In the genomic region with DNA sequence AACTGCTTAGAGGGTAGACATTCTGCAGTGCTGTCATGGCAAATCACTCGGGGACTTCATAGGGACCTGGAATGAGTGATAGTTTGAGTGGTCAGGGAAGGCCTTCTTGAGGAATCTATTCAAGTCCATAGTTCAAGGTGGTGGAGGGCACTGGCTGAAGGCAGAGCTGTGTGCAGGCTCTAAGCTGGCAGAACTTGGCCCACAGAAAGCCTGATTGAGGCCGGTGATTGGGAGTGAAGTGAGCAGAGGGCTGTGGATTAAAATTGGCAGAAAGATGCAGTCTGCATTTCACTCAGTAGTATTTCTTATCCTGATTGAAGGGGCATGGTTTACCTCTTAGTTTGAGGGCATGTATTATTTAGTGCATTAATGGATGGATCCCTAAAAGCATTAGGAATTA, we compare ENCODE assay signal across 17 cellular contexts. TPM values are rescaled to one million over a fixed set of nuclear protein-coding genes. Genes with fewer than 3 reads are reported as not detected.
DNase-seq lines count a peak whose midpoint lies in the region; ATAC-seq and TF ChIP-seq lines count a peak whose summit lies in the region.
"Had no signal": no experiment of that assay in that cellular context is flagged by ENCODE, and none has a peak within 500 bp of the region (broad histone marks: within the 10 kb centered on the region; RNA-seq: fewer than 3 reads in every experiment).

No MANE protein-coding gene starts in this region.

- H3K27ac Mint-ChIP-seq in Calu3 (ENCODE audit: unreplicated experiment) (peak overlapping the region; percentile 79), immature natural killer cell (peak overlapping the region; percentile 31 to 73 (median 62))
- H3K27ac Mint-ChIP-seq: activated CD4-positive, alpha-beta memory T cell treated with anti-CD3 and anti-CD28 coated beads, Interleukin-2, amount 10 ng/mL, durations not matched to agents 7 days and 5 days; activated T-helper 2 cell treated with anti-CD3 and anti-CD28 coated beads, Interferon-gamma antibody, Interleukin-2, Interleukin-4, amounts not matched to agents 10 μg/mL and 5 μg/mL and 100 μg/mL, durations not matched to agents 14 hours and 24 hours and 36 hours had no signal

- H3K9me3 ChIP-seq in PC-9 (ENCODE audit: insufficient read depth, low read depth) (no peaks in the 10 kb centered on the region), prostate gland (no peaks in the 10 kb centered on the region)

- POLR2A ChIA-PET in PC-9 (lab: Charles Lee; ENCODE audit: unreplicated experiment), result interaction anchor here (0.6 kb wide), 1 partner anchor 1578 kb away, joined by 4 read pairs; no protein-coding TSS in a partner anchor

- CTCF ChIA-PET in Calu3 (lab: Charles Lee), result no interaction called here
- CTCF ChIA-PET in PC-9 (lab: Charles Lee), result no interaction called here

- H3K9me3 Mint-ChIP-seq in Calu3 (ENCODE audit: low read depth, unreplicated experiment), result no peaks in the 10 kb centered on the region
- no peaks in the 10 kb centered on the region for H3K9me3 Mint-ChIP-seq in immature natural killer cell
- H3K9me3 Mint-ChIP-seq: activated CD4-positive, alpha-beta memory T cell treated with anti-CD3 and anti-CD28 coated beads, Interleukin-2, amount 10 ng/mL, durations not matched to agents 7 days and 5 days; activated T-helper 2 cell treated with anti-CD3 and anti-CD28 coated beads, Interferon-gamma antibody, Interleukin-2, Interleukin-4, amounts not matched to agents 10 μg/mL and 5 μg/mL and 100 μg/mL, durations not matched to agents 14 hours and 24 hours and 36 hours had no signal

- H2AFZ ChIP-seq in PC-9, result no peak overlapping the region

- peaks cover 66% of the 10 kb centered on the region for H3K79me2 ChIP-seq in PC-9 (ENCODE audit: low read depth)

- TF ChIP-seq CTCF in Calu3 (IDR thresholded peaks at IDR 0.05; ENCODE audit: unreplicated experiment) (no peak), PC-9 (conservative IDR thresholded peaks at IDR 0.05) (no peak), prostate gland (IDR thresholded peaks at IDR 0.05) (no peak)

- no peaks in the 10 kb centered on the region for H3K36me3 ChIP-seq in PC-9 (ENCODE audit: low read depth)
- H3K36me3 ChIP-seq in prostate gland, result no peaks in the 10 kb centered on the region
- H3K36me3 ChIP-seq: heart right ventricle had no signal

- H3K27me3 ChIP-seq in PC-9 (ENCODE audit: insufficient read depth, low read depth) (no peaks in the 10 kb centered on the region), prostate gland (replicated peaks; ENCODE audit: insufficient read depth) (no peaks in the 10 kb centered on the region)
- H3K27me3 ChIP-seq: heart right ventricle, SJSA1 had no signal

- H3K9me2 ChIP-seq in PC-9 (ENCODE audit: insufficient read depth), result peaks cover 4% of the 10 kb centered on the region; the same call in 1 of the 2 replicates

- H3K4me3 Mint-ChIP-seq in Calu3 (ENCODE audit: low read depth, unreplicated experiment) (peak overlapping the region; percentile 74), immature natural killer cell (no peak overlapping the region)
- H3K4me3 Mint-ChIP-seq: activated CD4-positive, alpha-beta memory T cell treated with anti-CD3 and anti-CD28 coated beads, Interleukin-2, amount 10 ng/mL, durations not matched to agents 7 days and 5 days had no signal

- peaks cover 33% of the 10 kb centered on the region for H3K4me1 Mint-ChIP-seq in Calu3 (ENCODE audit: low read depth, unreplicated experiment)
- H3K4me1 Mint-ChIP-seq in immature natural killer cell, result peaks cover 50 to 76% of the 10 kb centered on the region in 2 donors

- DNase-seq in Calu3, result no peak
- no peak for DNase-seq in PC-9
- DNase-seq in immature natural killer cell, result no peak
- DNase-seq in prostate gland (ENCODE audit: low spot score), result no peak
- DNase-seq in EL, result no peak
- no peak for DNase-seq in kidney tubule cell (ENCODE audit: low spot score)
- DNase-seq: activated CD4-positive, alpha-beta memory T cell treated with anti-CD3 and anti-CD28 coated beads, Interleukin-2, amount 10 ng/mL, durations not matched to agents 7 days and 5 days; aorta; cortex of kidney; GDM1; heart right ventricle; Kasumi-1; NCI-H1436; stimulated activated naive CD4-positive, alpha-beta T cell treated with Interleukin-2 at 50 U/mL for 16 hours had no signal

- no peaks in the 10 kb centered on the region for H3K27me3 Mint-ChIP-seq in Calu3 (ENCODE audit: unreplicated experiment)
- H3K27me3 Mint-ChIP-seq in immature natural killer cell (ENCODE audit: low read depth in 3 of 3), result peaks cover 0 to 7% (median 0%) of the 10 kb centered on the region in 3 donors
- H3K27me3 Mint-ChIP-seq: activated CD4-positive, alpha-beta memory T cell treated with anti-CD3 and anti-CD28 coated beads, Interleukin-2, amount 10 ng/mL, durations not matched to agents 7 days and 5 days had no signal

- 48% methylated on average over 2 of the region's 2 CpGs for WGBS in prostate gland

- H4K20me1 ChIP-seq in PC-9 (ENCODE audit: insufficient read depth), result no peaks in the 10 kb centered on the region

- no peak for TF ChIP-seq POLR2A in prostate gland (IDR thresholded peaks at IDR 0.05)

- intact Hi-C loops in Calu3 (cut with micrococcal nuclease; ENCODE audit: unreplicated experiment), result loop anchor here (10.0 kb wide), 1 partner anchor 225 kb away; no protein-coding TSS in a partner anchor
- intact Hi-C loops in PC-9 (cut with micrococcal nuclease; ENCODE audit: unreplicated experiment), result loop anchor here (1.0 to 2.0 kb wide), 4 partner anchors 32 to 113 kb away; no protein-coding TSS in a partner anchor
- intact Hi-C loops in prostate gland (cut with DNase I), result no loop called here

- peak overlapping the region; percentile 94 for H3K4me2 ChIP-seq in PC-9

- H3F3A ChIP-seq in PC-9 (ENCODE audit: insufficient read depth, low read depth), result peaks cover 17% of the 10 kb centered on the region

- H3K4me1 ChIP-seq in PC-9 (replicated peaks; ENCODE audit: insufficient read depth), result peaks cover 35% of the 10 kb centered on the region
- peaks cover 6% of the 10 kb centered on the region for H3K4me1 ChIP-seq in prostate gland (replicated peaks)

- peak overlapping the region; percentile 78 for H3K27ac ChIP-seq in PC-9
- peak overlapping the region; percentile 38 to 56 for H3K27ac ChIP-seq in prostate gland
- H3K27ac ChIP-seq: SJSA1 had no signal

- peaks cover 17% of the 10 kb centered on the region for H3K36me3 Mint-ChIP-seq in Calu3 (ENCODE audit: insufficient read depth, unreplicated experiment)
- no peaks in the 10 kb centered on the region for H3K36me3 Mint-ChIP-seq in immature natural killer cell

- no peak for ATAC-seq in esophagus mucosa

- H3K4me3 ChIP-seq in PC-9 (peak overlapping the region; percentile 68; the same call in 1 of the 2 replicates), prostate gland (no peak overlapping the region)
- H3K4me3 ChIP-seq: heart right ventricle, SJSA1 had no signal

- BruUV-seq in Calu3 (replicated peaks; lab: Mats Ljungman, UMichigan) (no TSS peak), PC-9 (replicated peaks; lab: Mats Ljungman, UMichigan) (no TSS peak)

RNA-seq across cellular contexts. Expression of a gene that starts 44.9 kb away (rescaled TPM):
- total RNA-seq in Calu3 (2022), result 89.4 and 109 TPM in 2 replicates
- 108 and 125 TPM in 2 replicates for total RNA-seq in PC-9 (2021)
- polyA plus RNA-seq in immature natural killer cell, result 100 to 1,000 TPM in 1 of 3 donors, 10 to 100 TPM in 2; 40.5 to 261 (median 67.6) TPM
- 100 to 1,000 TPM; 150 to 188 TPM for total RNA-seq in prostate gland
- total RNA-seq in esophagus mucosa, result 44.0 TPM
